ENCODE assay signal across 25 cellular contexts in genomic region chr5:151906246-151906645, GRCh38. TPM values are rescaled to one million over a fixed set of nuclear protein-coding genes. Genes with fewer than 3 reads are reported as not detected.
DNase-seq lines count a peak whose midpoint lies in the region; ATAC-seq and TF ChIP-seq lines count a peak whose summit lies in the region.
"Had no signal": no experiment of that assay in that cellular context is flagged by ENCODE, and none has a peak within 500 bp of the region (broad histone marks: within the 10 kb centered on the region; RNA-seq: fewer than 3 reads in every experiment).

No MANE protein-coding gene starts in this region.

- no peak for TF ChIP-seq CTCF in choroid plexus epithelial cell (conservative IDR thresholded peaks at IDR 0.05; ENCODE audit: low read depth, low read length)

- H3K27ac Mint-ChIP-seq in stimulated activated naive CD8-positive, alpha-beta T cell treated with anti-CD3 and anti-CD28 coated beads, Interleukin-15, amount 100 ng/mL, for 72 hours = no peak overlapping the region
- H3K27ac Mint-ChIP-seq: activated naive CD4-positive, alpha-beta T cell treated with anti-CD3 and anti-CD28 coated beads, Interleukin-2, amount 10 ng/mL, durations not matched to agents 7 days and 5 days; CD14-positive monocyte; nephron progenitor cell had no signal

- H3K4me3 ChIP-seq in choroid plexus epithelial cell (ENCODE audit: low read depth, low read length) = no peak overlapping the region
- H3K4me3 ChIP-seq: left lung, prostate gland, skin epidermis, tibial nerve had no signal

- peak; percentile 82 for DNase-seq in A172 (ENCODE audit: low spot score)
- DNase-seq in EH (ENCODE audit: low read depth) = peak; percentile 49
- DNase-seq in NCI-H748 (lab: John Stamatoyannopoulos, UW; ENCODE audit: unreplicated experiment) = peak; percentile 81
- peak; percentile 24 for DNase-seq in choroid plexus epithelial cell (ENCODE audit: low read depth)
- DNase-seq in stimulated activated naive CD8-positive, alpha-beta T cell treated with anti-CD3 and anti-CD28 coated beads, Interleukin-15, amount 100 ng/mL, for 72 hours = no peak
- no peak for DNase-seq in occipital lobe (lab: John Stamatoyannopoulos, UW)
- DNase-seq in NCI-H2196 (lab: John Stamatoyannopoulos, UW; ENCODE audit: unreplicated experiment) = no peak
- no peak for DNase-seq in HT-29 (ENCODE audit: low spot score)
- DNase-seq: activated CD4-positive, alpha-beta T cell treated with anti-CD3 and anti-CD28 coated beads for 1 hour; activated naive CD4-positive, alpha-beta T cell treated with anti-CD3 and anti-CD28 coated beads, Interleukin-2, amount 10 ng/mL, durations not matched to agents 7 days and 5 days; activated T-cell treated with anti-CD3 and anti-CD28 coated beads, Interleukin-2, amount 50 U/mL, for 4 hours; DND-41; effector memory CD4-positive, alpha-beta T cell; glutamatergic neuron; left lung; midbrain; NCI-H1436 treated with DMSO at 0.1 percent for 48 hours; NCI-H345; nephron progenitor cell; stimulated activated naive CD4-positive, alpha-beta T cell treated with Interleukin-2 at 50 U/mL for 16 hours; SW 1271 had no signal

- no peaks in the 10 kb centered on the region for H3K4me1 Mint-ChIP-seq in stimulated activated naive CD8-positive, alpha-beta T cell treated with anti-CD3 and anti-CD28 coated beads, Interleukin-15, amount 100 ng/mL, for 72 hours
- H3K4me1 Mint-ChIP-seq: activated naive CD4-positive, alpha-beta T cell treated with anti-CD3 and anti-CD28 coated beads, Interleukin-2, amount 10 ng/mL, durations not matched to agents 7 days and 5 days; CD14-positive monocyte had no signal

- H3K27me3 Mint-ChIP-seq in stimulated activated naive CD8-positive, alpha-beta T cell treated with anti-CD3 and anti-CD28 coated beads, Interleukin-15, amount 100 ng/mL, for 72 hours = no peaks in the 10 kb centered on the region

- no peak overlapping the region for H3K4me3 Mint-ChIP-seq in stimulated activated naive CD8-positive, alpha-beta T cell treated with anti-CD3 and anti-CD28 coated beads, Interleukin-15, amount 100 ng/mL, for 72 hours
- H3K4me3 Mint-ChIP-seq: activated naive CD4-positive, alpha-beta T cell treated with anti-CD3 and anti-CD28 coated beads, Interleukin-2, amount 10 ng/mL, durations not matched to agents 7 days and 5 days; activated T-cell treated with anti-CD3 and anti-CD28 coated beads, Interleukin-2, amount 50 U/mL, for 4 hours; CD14-positive monocyte; nephron progenitor cell had no signal

- no peak for ATAC-seq in stimulated activated naive CD8-positive, alpha-beta T cell treated with anti-CD3 and anti-CD28 coated beads, Interleukin-15, amount 100 ng/mL, for 72 hours
- ATAC-seq: activated T-cell treated with anti-CD3 and anti-CD28 coated beads, Interleukin-2, amount 50 U/mL, for 4 hours; left lung had no signal

- no peaks in the 10 kb centered on the region for H3K9me3 Mint-ChIP-seq in stimulated activated naive CD8-positive, alpha-beta T cell treated with anti-CD3 and anti-CD28 coated beads, Interleukin-15, amount 100 ng/mL, for 72 hours
- H3K9me3 Mint-ChIP-seq: activated naive CD4-positive, alpha-beta T cell treated with anti-CD3 and anti-CD28 coated beads, Interleukin-2, amount 10 ng/mL, durations not matched to agents 7 days and 5 days; activated T-cell treated with anti-CD3 and anti-CD28 coated beads, Interleukin-2, amount 50 U/mL, for 4 hours; CD14-positive monocyte; nephron progenitor cell had no signal

RNA-seq across cellular contexts. Expression of gene GLRA1, which starts 18.4 kb away (rescaled TPM):
- not detected in 2 replicates for total RNA-seq in A172 (2014; rRNA removed; shearing (Covaris generic))
- total RNA-seq in occipital lobe = 0.16 TPM
- total RNA-seq in HT-29 (2014; rRNA removed; shearing (Covaris generic)) = not detected in 2 replicates
- total RNA-seq: activated T-cell treated with anti-CD3 and anti-CD28 coated beads, Interleukin-2, amount 50 U/mL, for 4 hours; left lung; prostate gland; tibial nerve had no signal

Comparison
In these comparisons a context has a peak if more than half of its experiments do, and no peak if none do; other contexts are left out.
1. DNase-seq: peak in A172 (single experiment), EH (single experiment), NCI-H748 (single experiment) and choroid plexus epithelial cell (single experiment); none in stimulated activated naive CD8-positive, alpha-beta T cell treated with anti-CD3 and anti-CD28 coated beads, Interleukin-15, amount 100 ng/mL, for 72 hours (0 of 2), occipital lobe (single experiment), NCI-H2196 (single experiment) and HT-29 (single experiment).